ENCODE assay signal across 13 cellular contexts in genomic region chr20:54122189-54122588, GRCh38. TPM values are rescaled to one million over a fixed set of nuclear protein-coding genes. Genes with fewer than 3 reads are reported as not detected.
DNase-seq lines count a peak whose midpoint lies in the region; ATAC-seq and TF ChIP-seq lines count a peak whose summit lies in the region.
"Had no signal": no experiment of that assay in that cellular context is flagged by ENCODE, and none has a peak within 500 bp of the region (broad histone marks: within the 10 kb centered on the region; RNA-seq: fewer than 3 reads in every experiment).

No MANE protein-coding gene starts in this region.

- no peak overlapping the region for H2AFZ ChIP-seq in SK-N-SH (ENCODE audit: low read depth)
- no peak overlapping the region for H2AFZ ChIP-seq in GM23338

- no peaks in the 10 kb centered on the region for H3K36me3 Mint-ChIP-seq in GM23338 (ENCODE audit: low read depth)

- CTCF ChIA-PET in SK-N-SH (lab: Yijun Ruan, JAX) = interaction anchor here (1.1 kb wide), 1 partner anchor 77 kb away, joined by 4 read pairs; no protein-coding TSS in a partner anchor

- H3F3A ChIP-seq in SK-N-SH (replicated peaks; ENCODE audit: insufficient read depth) (peaks cover 18% of the 10 kb centered on the region), GM23338 (replicated peaks; ENCODE audit: low read depth) (no peaks in the 10 kb centered on the region)

- H3K9me3 Mint-ChIP-seq in GM23338 = no peaks in the 10 kb centered on the region
- H3K9me3 Mint-ChIP-seq: neural crest cell had no signal

- H3K79me2 ChIP-seq in SK-N-SH (ENCODE audit: insufficient read depth) (no peaks in the 10 kb centered on the region), GM23338 (replicated peaks; ENCODE audit: insufficient read depth) (no peaks in the 10 kb centered on the region)

- H3K9me3 ChIP-seq in SK-N-SH = no peaks in the 10 kb centered on the region

- DNase-seq in AG08395 (ENCODE audit: low spot score) = peak; percentile 14
- DNase-seq in SK-N-SH = no peak
- DNase-seq in glomerular visceral epithelial cell (ENCODE audit: extremely low spot score) = peak; percentile 56
- no peak for DNase-seq in GM23338 (ENCODE audit: low spot score)
- no peak for DNase-seq in globus pallidus (ENCODE audit: low spot score)
- DNase-seq in T-helper 1 cell = no peak
- DNase-seq: activated CD4-positive, alpha-beta T cell treated with anti-CD3 and anti-CD28 coated beads for 48 hours; dorsolateral prefrontal cortex; NCI-H524 had no signal

- H3K27ac ChIP-seq in SK-N-SH (ENCODE audit: low read depth in 2 of 2, low read length in 1 of 2) = peak overlapping the region in 1 of 2 experiments; percentile 79; a peak in 2 of 4 replicates
- no peak overlapping the region for H3K27ac ChIP-seq in GM23338 (ENCODE audit: low read depth)
- H3K27ac ChIP-seq: dorsolateral prefrontal cortex had no signal

- H3K36me3 ChIP-seq in SK-N-SH (replicated peaks in 1 of 2; ENCODE audit: control insufficient read depth in 1 of 2, insufficient read depth in 2 of 2, low read length in 1 of 2) = no peaks in the 10 kb centered on the region
- no peaks in the 10 kb centered on the region for H3K36me3 ChIP-seq in GM23338 (ENCODE audit: insufficient read depth)

- WGBS in SK-N-SH (ENCODE audit: low lambda C conversion rate) = 32% methylated on average over 1 of the region's 1 CpG

- 0 out of 4 replicates have a peak, but pooled peaks of 1 of the 2 experiments have one; percentile 10 for TF ChIP-seq EP300 in SK-N-SH (IDR thresholded peaks at IDR 0.05; ENCODE audit: borderline replicate concordance in 1 of 2, low read depth in 1 of 2, low read length in 1 of 2)

- peaks cover 19% of the 10 kb centered on the region for H3K4me1 Mint-ChIP-seq in GM23338
- H3K4me1 Mint-ChIP-seq: neural crest cell had no signal

- no peak overlapping the region for H3K9ac ChIP-seq in SK-N-SH

- ATAC-seq in HG02763 (IDR thresholded peaks at IDR 0.05; ENCODE audit: unreplicated experiment) (peak; percentile 51), GM23338 (no peak), GM21737 (IDR thresholded peaks at IDR 0.05; ENCODE audit: unreplicated experiment) (no peak)

- TF ChIP-seq CTCF in SK-N-SH (IDR thresholded peaks at IDR 0.05) (no peak), GM23338 (conservative IDR thresholded peaks at IDR 0.05; ENCODE audit: low read depth in 2 of 2) (no peak)

- no peak for TF ChIP-seq RAD21 in SK-N-SH (IDR thresholded peaks at IDR 0.05; ENCODE audit: low read length)

- no peak overlapping the region for H3K4me3 ChIP-seq in SK-N-SH (ENCODE audit: low read depth in 2 of 2, low read length in 1 of 2)
- no peak overlapping the region for H3K4me3 ChIP-seq in GM23338
- H3K4me3 ChIP-seq: dorsolateral prefrontal cortex had no signal

- H3K27ac Mint-ChIP-seq in GM23338 = no peak overlapping the region

- H3K9me2 ChIP-seq in SK-N-SH (no peaks in the 10 kb centered on the region), GM23338 (ENCODE audit: insufficient read depth) (no peaks in the 10 kb centered on the region)

- H4K20me1 ChIP-seq in SK-N-SH (ENCODE audit: insufficient read depth) = no peaks in the 10 kb centered on the region
- H4K20me1 ChIP-seq in GM23338 (replicated peaks; ENCODE audit: insufficient read depth) = no peaks in the 10 kb centered on the region

- H3K4me3 Mint-ChIP-seq in GM23338 = no peak overlapping the region
- H3K4me3 Mint-ChIP-seq: neural crest cell had no signal

- H3K4me1 ChIP-seq in SK-N-SH (ENCODE audit: control insufficient read depth in 1 of 2, insufficient read depth in 2 of 2, low read depth in 1 of 2, low read length in 1 of 2) = 0 out of 4 replicates have a peak, but pooled peaks cover 0 to 6% of the 10 kb centered on the region in 2 experiments
- peaks cover 6% of the 10 kb centered on the region; the same call in 1 of the 2 replicates for H3K4me1 ChIP-seq in GM23338 (ENCODE audit: insufficient read depth)

- H3K4me2 ChIP-seq in SK-N-SH = no peak overlapping the region
- no peak overlapping the region for H3K4me2 ChIP-seq in GM23338

- POLR2A ChIA-PET in SK-N-SH (lab: Yijun Ruan, JAX) = no interaction called here

- H3K27me3 ChIP-seq in SK-N-SH (ENCODE audit: insufficient read depth) (no peaks in the 10 kb centered on the region), GM23338 (ENCODE audit: insufficient read depth) (no peaks in the 10 kb centered on the region)

- H3K27me3 Mint-ChIP-seq in GM23338 (ENCODE audit: insufficient read depth, low read depth, poor library complexity) = peaks cover 3% of the 10 kb centered on the region

TF ChIP-seq in SK-N-SH, 30 proteins besides CTCF, POLR2A, EP300 and RAD21:
- TF ChIP-seq YY1 (IDR thresholded peaks at IDR 0.05; ENCODE audit: low read depth) = no peak
- TF ChIP-seq NRF1 (IDR thresholded peaks at IDR 0.05; ENCODE audit: low read depth, low read length) = no peak
- 0 out of 2 replicates have a peak, but pooled peaks have one; percentile 10 for TF ChIP-seq RXRA (IDR thresholded peaks at IDR 0.05; ENCODE audit: borderline replicate concordance, low read depth)
- no peak for TF ChIP-seq MAX (IDR thresholded peaks at IDR 0.05; ENCODE audit: low read depth)
- TF ChIP-seq TCF12 (IDR thresholded peaks at IDR 0.05) = 0 out of 2 replicates have a peak, but pooled peaks have one; percentile 16
- peak; percentile 63 for TF ChIP-seq JUND (IDR thresholded peaks at IDR 0.05)
- peak; percentile 51 for TF ChIP-seq PBX3 (IDR thresholded peaks at IDR 0.05)
- peak; percentile 84 for TF ChIP-seq FOSL2 (IDR thresholded peaks at IDR 0.05; ENCODE audit: borderline replicate concordance, low read depth)

TF ChIP-seq in GM23338, 12 proteins besides CTCF, POLR2A, EP300 and RAD21:
- no peak for TF ChIP-seq POLR2AphosphoS5 (IDR thresholded peaks at IDR 0.05; ENCODE audit: low read depth)
- TF ChIP-seq ETS1 (IDR thresholded peaks at IDR 0.05) = no peak
- TF ChIP-seq JUNB (IDR thresholded peaks at IDR 0.05; ENCODE audit: unreplicated experiment) = no peak
- no peak for TF ChIP-seq CREB1 (CRISPR knock-in tag; IDR thresholded peaks at IDR 0.05; ENCODE audit: low read depth)
- no peak for TF ChIP-seq ZNF331 (CRISPR knock-in tag; IDR thresholded peaks at IDR 0.05; ENCODE audit: low read depth)
- no peak for TF ChIP-seq EZH2phosphoT487 (IDR thresholded peaks at IDR 0.05; ENCODE audit: unreplicated experiment)
- TF ChIP-seq EZH2 (IDR thresholded peaks at IDR 0.05; ENCODE audit: low read depth, unreplicated experiment) = no peak
- no peak for TF ChIP-seq NANOG (IDR thresholded peaks at IDR 0.05; ENCODE audit: borderline replicate concordance)
TF ChIP-seq in GM23338: peak in this region for 0.

RNA-seq across cellular contexts. Expression of gene CYP24A1, which starts 51.6 kb away (rescaled TPM):
- polyA plus RNA-seq in SK-N-SH (2012; rRNA removed) (8.8 and 9.1 TPM in 2 replicates), GM23338 (2016; fragmentation: Nextera tagmentation; extraction: Ambion mirVana) (0.10 TPM in 1 of 2 replicates, not detected in the other)
- polyA plus RNA-seq in SK-N-SH (2012; cell fraction: cytosol; rRNA removed) = 6.8 and 6.9 TPM in 2 replicates
- polyA plus RNA-seq in SK-N-SH (2012; cell fraction: nucleus; rRNA removed) = 9.5 and 17.7 TPM in 2 replicates
- 0.12 TPM in 1 of 2 replicates, not detected in the other for total RNA-seq in GM23338 (2014; rRNA removed; shearing (Covaris generic))
- total RNA-seq: subcutaneous adipose tissue had no signal

RNA-seq across cellular contexts. Expression of gene BCAS1, which starts 51.8 kb away (rescaled TPM):
- polyA plus RNA-seq in SK-N-SH (2012; rRNA removed) (not detected in 2 replicates), GM23338 (2016; fragmentation: Nextera tagmentation; extraction: Ambion mirVana) (0.17 and 0.19 TPM in 2 replicates)
- not detected in 2 replicates for polyA plus RNA-seq in SK-N-SH (2012; cell fraction: cytosol; rRNA removed)
- not detected in 2 replicates for polyA plus RNA-seq in SK-N-SH (2012; cell fraction: nucleus; rRNA removed)
- total RNA-seq in GM23338 (2014; rRNA removed; shearing (Covaris generic)) = 0.17 TPM in 1 of 2 replicates, not detected in the other
- total RNA-seq: neural crest cell, subcutaneous adipose tissue had no signal

Comparison
In these comparisons a context has a peak if more than half of its experiments do, and no peak if none do; other contexts are left out.
1. DNase-seq: peak in AG08395 (single experiment) and glomerular visceral epithelial cell (single experiment); none in SK-N-SH (single experiment), GM23338 (single experiment), globus pallidus (single experiment) and T-helper 1 cell (0 of 5).